In genomic region chr5:127864511-127864910, GRCh38 we compare ENCODE assay signal across 19 cellular contexts.
"Had no signal": no experiment of that assay in that cellular context is flagged by ENCODE, and none has a peak within 500 bp of the region (broad histone marks: within the 10 kb centered on the region; RNA-seq: fewer than 3 reads in every experiment).

No MANE protein-coding gene starts in this region.

- H3K4me1 ChIP-seq: psoas muscle, right lobe of liver, testis, tibial nerve, upper lobe of right lung had no signal

- H3K9me3 ChIP-seq: heart left ventricle, neutrophil, psoas muscle, right lobe of liver, testis, tibial nerve, upper lobe of right lung had no signal

- H3K36me3 ChIP-seq: heart left ventricle, neutrophil, right lobe of liver, tibial nerve, upper lobe of right lung had no signal

- H3K27ac ChIP-seq: heart left ventricle, neutrophil, psoas muscle, right lobe of liver, testis, tibial nerve, upper lobe of right lung had no signal

- DNase-seq: effector memory CD4-positive, alpha-beta T cell; erythroblast; foreskin melanocyte; heart left ventricle; hippocampal formation; left colon; left ventricle myocardium superior; mesendoderm; naive thymus-derived CD8-positive, alpha-beta T cell; psoas muscle; retina; right lobe of liver; stimulated activated CD4-positive, alpha-beta T cell treated with anti-CD3 and anti-CD28 coated beads, Interleukin-4, amount 100 ng/mL, for 1 hour; stimulated activated CD8-positive, alpha-beta memory T cell treated with anti-CD3 and anti-CD28 coated beads, Interleukin-4, amount 100 ng/mL, for 48 hours; testis; upper lobe of right lung had no signal

- H3K27me3 ChIP-seq: heart left ventricle, neutrophil, right lobe of liver, testis, tibial nerve, upper lobe of right lung had no signal

- H3K4me3 ChIP-seq: heart left ventricle, lung, psoas muscle, right lobe of liver, testis, tibial nerve, upper lobe of right lung had no signal
